ENCODE assay signal across 1 cellular context in the genomic region with DNA sequence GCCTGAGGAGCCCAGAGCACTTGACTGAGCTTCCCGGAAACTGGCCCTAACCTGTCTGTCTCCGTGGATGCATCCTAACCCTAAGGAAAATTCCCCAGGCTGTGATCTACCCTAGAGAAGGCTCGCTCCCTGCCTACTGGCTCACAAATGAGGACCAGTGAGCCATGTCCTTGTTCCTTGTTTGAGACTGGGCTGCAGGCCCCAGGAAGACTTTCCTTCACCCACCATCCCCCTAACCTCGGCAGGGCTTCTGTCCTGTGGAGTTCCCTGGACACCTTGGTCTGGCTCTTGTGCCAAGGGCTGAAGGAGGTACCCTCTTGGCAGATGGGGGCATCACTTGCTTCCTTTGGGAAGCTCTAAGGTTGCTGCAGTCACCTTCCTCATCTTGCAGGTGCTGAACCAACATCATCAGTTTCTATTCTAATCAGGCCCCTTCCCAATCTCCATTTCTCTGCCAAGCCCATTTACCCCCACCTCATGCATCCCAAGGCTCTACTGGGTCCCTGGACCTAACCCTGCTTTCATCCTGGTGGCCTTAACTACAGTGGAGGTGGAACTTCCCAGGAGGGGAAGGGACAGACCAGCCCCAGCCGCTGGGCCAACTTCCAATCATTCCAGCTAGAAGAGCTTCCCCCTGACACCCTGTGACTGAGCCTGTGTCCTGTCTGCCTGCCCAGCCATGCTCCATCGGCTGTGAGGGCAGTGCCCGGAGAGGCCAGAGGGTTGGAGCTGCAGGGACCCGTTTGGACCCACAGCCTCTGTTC.
TF ChIP-seq lines count a peak whose summit lies in the region.

No MANE protein-coding gene starts in this region.

TF ChIP-seq in endothelial cell of umbilical vein, 7 proteins besides CTCF, POLR2A, EP300 and RAD21:
- no peak for TF ChIP-seq POLR2AphosphoS5 (IDR thresholded peaks at IDR 0.05; ENCODE audit: insufficient read depth, low read depth, low read length)
- no peak for TF ChIP-seq GATA2 (IDR thresholded peaks at IDR 0.05; ENCODE audit: insufficient read depth, insufficient read length, low read depth, low read length)
